Comparison of ENCODE assay signal across 16 cellular contexts in genomic region chr5:77101298-77101697, GRCh38. TPM values are rescaled to one million over a fixed set of nuclear protein-coding genes. Genes with fewer than 3 reads are reported as not detected.
DNase-seq lines count a peak whose midpoint lies in the region; ATAC-seq, FAIRE-seq and TF ChIP-seq lines count a peak whose summit lies in the region.
"Had no signal": no experiment of that assay in that cellular context is flagged by ENCODE, and none has a peak within 500 bp of the region (broad histone marks: within the 10 kb centered on the region; RNA-seq: fewer than 3 reads in every experiment).

No MANE protein-coding gene starts in this region.

- H3K27me3 ChIP-seq in IMR-90 (ENCODE audit: control insufficient read depth, insufficient read depth, low read length) = peaks cover 1% of the 10 kb centered on the region; the same call in 1 of the 2 replicates

- no peaks in the 10 kb centered on the region for H3K9me3 ChIP-seq in IMR-90 (ENCODE audit: control insufficient read depth, insufficient read depth, low read length)

- POLR2A ChIA-PET in IMR-90 (lab: Charles Lee; ENCODE audit: unreplicated experiment) = no interaction called here

- no peak overlapping the region for H3K4me3 ChIP-seq in IMR-90 (ENCODE audit: insufficient read depth, low read depth, low read length)

- H3K27ac ChIP-seq in IMR-90 (ENCODE audit: insufficient read depth, low read length) = no peak overlapping the region
- H3K27ac ChIP-seq in caudate nucleus (ENCODE audit: low read depth, low read length) = peak overlapping the region; percentile 28
- H3K27ac ChIP-seq: VCaP had no signal

- no peaks in the 10 kb centered on the region for H3K36me3 ChIP-seq in IMR-90 (ENCODE audit: control insufficient read depth, insufficient read depth, low read length)

- no peak overlapping the region for H2AK9ac ChIP-seq in IMR-90 (replicated peaks; ENCODE audit: low read depth, low read length, poor library complexity)

- no peak overlapping the region for H2BK120ac ChIP-seq in IMR-90 (ENCODE audit: low read depth, low read length)

- H4K20me1 ChIP-seq in IMR-90 (ENCODE audit: insufficient read depth, low read length) = no peaks in the 10 kb centered on the region

- no peak overlapping the region for H2AFZ ChIP-seq in IMR-90 (replicated peaks; ENCODE audit: low read length, poor library complexity)

- no peak overlapping the region for H3K56ac ChIP-seq in IMR-90 (ENCODE audit: extremely low read depth, insufficient read depth, low read length)

- BruUV-seq in IMR-90 (replicated peaks; lab: Mats Ljungman, UMichigan) = no TSS peak

- no peak overlapping the region for H2AK5ac ChIP-seq in IMR-90 (ENCODE audit: low read depth, low read length)

- dilution Hi-C loops in IMR-90 (cut with HindIII; ENCODE audit: low sequenced_read_pairs, unreplicated experiment) = no loop called here

- TF ChIP-seq CTCF in IMR-90 (conservative IDR thresholded peaks at IDR 0.05; ENCODE audit: low read depth, low read length) = no peak

- H3K79me1 ChIP-seq in IMR-90 (ENCODE audit: low read depth in 1 of 2, low read length in 2 of 2) = no peaks in the 10 kb centered on the region

- TF ChIP-seq POLR2A in IMR-90 (IDR thresholded peaks at IDR 0.05; ENCODE audit: low read depth, low read length) = no peak

- FAIRE-seq in GM19239 (lab: Jason Lieb, UNC) = no peak

- H3K9me1 ChIP-seq in IMR-90 (ENCODE audit: insufficient read depth, low read length) = no peaks in the 10 kb centered on the region

- WGBS in IMR-90 (ENCODE audit: extremely low coverage in 2 of 2, insufficient read length in 1 of 2), 2 experiments = 80% methylated on average over 1 of the region's 4 CpGs; no CpG with 5 or more reads in 1 of the 2 experiments

- no peak overlapping the region for H3K4me2 ChIP-seq in IMR-90 (ENCODE audit: low read depth, low read length)

- H3K9ac ChIP-seq in IMR-90 (ENCODE audit: low read depth, low read length) = no peak overlapping the region

- TF ChIP-seq RAD21 in IMR-90 (IDR thresholded peaks at IDR 0.05; ENCODE audit: low read length) = no peak

- peak; percentile 74 for DNase-seq in Ammon's horn (ENCODE audit: low spot score)
- DNase-seq in IMR-90 = peak; percentile 71
- peak in 5 of 61 donors; percentile 12 to 59 (median 33) for DNase-seq in caudate nucleus (lab: John Stamatoyannopoulos, UW)
- peak; percentile 21 for DNase-seq in myocyte (ENCODE audit: low read depth)
- DNase-seq in GM19239 (ENCODE audit: insufficient read length, low spot score) = no peak
- DNase-seq in HuH-7.5 (ENCODE audit: low spot score) = no peak
- DNase-seq: CD4-positive, CD25-positive, alpha-beta regulatory T cell; dermis blood vessel endothelial cell; KG1; left colon; NCI-H1694; NCI-H748 treated with DMSO at 0.1 percent for 48 hours; stimulated activated naive CD4-positive, alpha-beta T cell had no signal

- H3K4ac ChIP-seq in IMR-90 (ENCODE audit: low read depth, low read length) = no peak overlapping the region

- H3K23ac ChIP-seq in IMR-90 (ENCODE audit: low read depth, low read length) = no peak overlapping the region

- in situ Hi-C loops in IMR-90 (cut with MboI; ENCODE audit: low sequenced_read_pairs) = no loop called here

- H2BK5ac ChIP-seq in IMR-90 (ENCODE audit: low read depth, low read length, poor library complexity, severe bottlenecking) = no peak overlapping the region

- no peak overlapping the region for H3K14ac ChIP-seq in IMR-90 (replicated peaks; ENCODE audit: low read depth, low read length)

- no peak overlapping the region for H4K8ac ChIP-seq in IMR-90 (ENCODE audit: low read depth in 2 of 2, low read length in 2 of 2)

- H4K91ac ChIP-seq in IMR-90 (ENCODE audit: insufficient read depth, low read depth, low read length) = no peak overlapping the region

- H2BK20ac ChIP-seq in IMR-90 (ENCODE audit: low read depth, low read length) = no peak overlapping the region

- no peak overlapping the region for H3K18ac ChIP-seq in IMR-90 (ENCODE audit: low read depth, low read length)

- peak; percentile 93 for ATAC-seq in IMR-90 (ENCODE audit: low read depth)
- no peak for ATAC-seq in GM21723 (IDR thresholded peaks at IDR 0.05; ENCODE audit: unreplicated experiment)
- ATAC-seq in HG02840 (IDR thresholded peaks at IDR 0.05; ENCODE audit: low FRiP score, unreplicated experiment) = no peak
- ATAC-seq: left colon had no signal

- H2BK15ac ChIP-seq in IMR-90 (ENCODE audit: low read depth, low read length) = no peak overlapping the region

- no peak overlapping the region for H4K5ac ChIP-seq in IMR-90 (ENCODE audit: low read depth, low read length)

- CTCF ChIA-PET in IMR-90 (lab: Yijun Ruan, JAX) = interaction anchor here (0.9 kb wide), 1 partner anchor 24 kb away, joined by 4 read pairs; no protein-coding TSS in a partner anchor

- intact Hi-C loops in IMR-90 (cut with micrococcal nuclease) = no loop called here

- 0 out of 2 replicates have a peak, but pooled peaks cover 1% of the 10 kb centered on the region for H3K4me1 ChIP-seq in IMR-90 (ENCODE audit: control insufficient read depth, insufficient read depth, low read length)

TF ChIP-seq in IMR-90, 13 proteins besides CTCF, POLR2A, EP300 and RAD21:
- no peak for TF ChIP-seq RFX5 (IDR thresholded peaks at IDR 0.05; ENCODE audit: low read depth, low read length)
- peak; percentile 27; the same call in 1 of the 2 replicates for TF ChIP-seq FOS (IDR thresholded peaks at IDR 0.05; ENCODE audit: low read depth, low read length)
TF ChIP-seq in IMR-90: peak in this region for 1.

RNA-seq across cellular contexts. Expression of gene ZBED3, which starts 14.2 kb away (rescaled TPM):
- total RNA-seq in IMR-90 (2012; rRNA removed) = 0.18 and 0.28 TPM in 2 replicates
- 2.2 and 2.5 TPM in 2 replicates for polyA plus RNA-seq in IMR-90 (2012; rRNA removed)
- polyA plus RNA-seq in IMR-90 (2012; cell fraction: cytosol; rRNA removed) = 1.0 and 2.0 TPM in 2 replicates
- 1.8 and 3.5 TPM in 2 replicates for polyA plus RNA-seq in IMR-90 (2012; cell fraction: nucleus; rRNA removed; ENCODE audit: low replicate concordance)
- total RNA-seq in myocyte = 0.53 and 0.68 TPM in 2 replicates
- 3.6 TPM for polyA plus RNA-seq in myocyte (2012)

Comparison
In these comparisons a context has a peak if more than half of its experiments do, and no peak if none do; other contexts are left out.
1. DNase-seq: peak in Ammon's horn (single experiment), IMR-90 (single experiment) and myocyte (single experiment); none in GM19239 (single experiment) and HuH-7.5 (single experiment).